In genomic region chr1:204633665-204634064, GRCh38 we compare ENCODE assay signal across 25 cellular contexts. TPM values are rescaled to one million over a fixed set of nuclear protein-coding genes. Genes with fewer than 3 reads are reported as not detected.
DNase-seq lines count a peak whose midpoint lies in the region; ATAC-seq and TF ChIP-seq lines count a peak whose summit lies in the region.
"Had no signal": no experiment of that assay in that cellular context is flagged by ENCODE, and none has a peak within 500 bp of the region (broad histone marks: within the 10 kb centered on the region; RNA-seq: fewer than 3 reads in every experiment).

No MANE protein-coding gene starts in this region.

- no peak overlapping the region for H3K9ac ChIP-seq in colonic mucosa (ENCODE audit: low read depth in 2 of 2, low read length in 2 of 2)
- H3K9ac ChIP-seq: KMS-11 had no signal

- no peaks in the 10 kb centered on the region for H3K9me3 ChIP-seq in left ventricle myocardium inferior (replicated peaks)
- H3K9me3 ChIP-seq in colonic mucosa: no peaks in the 10 kb centered on the region
- H3K9me3 ChIP-seq: esophagus muscularis mucosa, ovary, vagina had no signal

- H3K27ac ChIP-seq in left ventricle myocardium inferior (replicated peaks) (no peak overlapping the region), colonic mucosa (no peak overlapping the region)
- H3K27ac ChIP-seq: esophagus muscularis mucosa, KMS-11, ovary, PC-9, vagina had no signal

- H3K4me1 ChIP-seq in left ventricle myocardium inferior: peaks cover 4% of the 10 kb centered on the region
- H3K4me1 ChIP-seq in colonic mucosa: no peaks in the 10 kb centered on the region

- TF ChIP-seq CTCF in left ventricle myocardium inferior (IDR thresholded peaks at IDR 0.05; ENCODE audit: borderline replicate concordance): no peak
- no peak for TF ChIP-seq CTCF in colonic mucosa (IDR thresholded peaks at IDR 0.05)
- no peak for TF ChIP-seq CTCF in retinal pigment epithelial cell (conservative IDR thresholded peaks at IDR 0.05; ENCODE audit: low read depth, low read length)

- H3K36me3 ChIP-seq in left ventricle myocardium inferior (no peaks in the 10 kb centered on the region), colonic mucosa (no peaks in the 10 kb centered on the region)
- H3K36me3 ChIP-seq: esophagus muscularis mucosa, ovary, vagina had no signal

- intact Hi-C loops in left ventricle myocardium inferior (cut with micrococcal nuclease) (no loop called here), Right ventricle myocardium inferior (cut with DNase I) (no loop called here), colonic mucosa (cut with DNase I) (no loop called here)

- H3K27me3 ChIP-seq in left ventricle myocardium inferior (ENCODE audit: low read depth): peaks cover 30% of the 10 kb centered on the region
- no peaks in the 10 kb centered on the region for H3K27me3 ChIP-seq in colonic mucosa
- H3K27me3 ChIP-seq: esophagus muscularis mucosa, ovary, vagina had no signal

- no peak for ATAC-seq in Right ventricle myocardium inferior
- ATAC-seq in HG02759 (IDR thresholded peaks at IDR 0.05; ENCODE audit: unreplicated experiment): no peak
- ATAC-seq in HG03108 (IDR thresholded peaks at IDR 0.05; ENCODE audit: unreplicated experiment): no peak
- no peak for ATAC-seq in HG02852 (IDR thresholded peaks at IDR 0.05; ENCODE audit: unreplicated experiment)
- ATAC-seq: activated naive CD8-positive, alpha-beta T cell treated with anti-CD3 and anti-CD28 coated beads, Interleukin-2, amount 50 U/mL, for 24 hours had no signal

- no peak overlapping the region for H3K4me3 ChIP-seq in left ventricle myocardium inferior
- no peak overlapping the region for H3K4me3 ChIP-seq in colonic mucosa
- H3K4me3 ChIP-seq in retinal pigment epithelial cell (ENCODE audit: low read length): no peak overlapping the region
- H3K4me3 ChIP-seq: esophagus muscularis mucosa, ovary, PC-9, vagina had no signal

- DNase-seq in left ventricle myocardium inferior: peak; percentile 33
- DNase-seq in Right ventricle myocardium inferior (ENCODE audit: missing footprints): no peak
- DNase-seq in colonic mucosa: peak; percentile 25
- peak; percentile 29 for DNase-seq in retinal pigment epithelial cell (ENCODE audit: low read depth)
- DNase-seq: activated CD4-positive, alpha-beta memory T cell treated with anti-CD3 and anti-CD28 coated beads, Interleukin-2, amount 10 ng/mL, durations not matched to agents 7 days and 5 days; activated CD4-positive, alpha-beta T cell treated with anti-CD3 and anti-CD28 coated beads for 1 hour; activated CD8-positive, alpha-beta memory T cell treated with anti-CD3 and anti-CD28 coated beads, Interleukin-2, amount 50 U/mL, for 4 hours; activated naive CD4-positive, alpha-beta T cell; activated naive CD8-positive, alpha-beta T cell treated with anti-CD3 and anti-CD28 coated beads, Interleukin-2, amount 50 U/mL, for 24 hours; CD8-positive, alpha-beta memory T cell; MM.1S; NCI-H1436; NCI-H2171; NCI-H510A treated with DMSO at 0.1 percent for 48 hours; PC-9; stimulated activated CD4-positive, alpha-beta T cell treated with anti-CD3 and anti-CD28 coated beads, Interleukin-1b, Interleukin-23, amount 100 ng/mL, for 48 hours; stimulated activated naive CD4-positive, alpha-beta T cell treated with Interleukin-2 at 50 U/mL for 16 hours had no signal

RNA-seq across cellular contexts. Expression of gene LRRN2, which starts 51.9 kb away (rescaled TPM):
- total RNA-seq in left ventricle myocardium inferior (1.4 TPM), Right ventricle myocardium inferior (1.5 TPM), colonic mucosa (10 to 100 TPM; 13.1 to 13.9 TPM)
- total RNA-seq: CD8-positive, alpha-beta memory T cell; T-helper 2 cell treated with Interferon-gamma antibody and Interleukin-4, amounts not matched to agents 100 ng/mL and 5 ng/mL, for 36 hours had no signal
